In the genomic region with DNA sequence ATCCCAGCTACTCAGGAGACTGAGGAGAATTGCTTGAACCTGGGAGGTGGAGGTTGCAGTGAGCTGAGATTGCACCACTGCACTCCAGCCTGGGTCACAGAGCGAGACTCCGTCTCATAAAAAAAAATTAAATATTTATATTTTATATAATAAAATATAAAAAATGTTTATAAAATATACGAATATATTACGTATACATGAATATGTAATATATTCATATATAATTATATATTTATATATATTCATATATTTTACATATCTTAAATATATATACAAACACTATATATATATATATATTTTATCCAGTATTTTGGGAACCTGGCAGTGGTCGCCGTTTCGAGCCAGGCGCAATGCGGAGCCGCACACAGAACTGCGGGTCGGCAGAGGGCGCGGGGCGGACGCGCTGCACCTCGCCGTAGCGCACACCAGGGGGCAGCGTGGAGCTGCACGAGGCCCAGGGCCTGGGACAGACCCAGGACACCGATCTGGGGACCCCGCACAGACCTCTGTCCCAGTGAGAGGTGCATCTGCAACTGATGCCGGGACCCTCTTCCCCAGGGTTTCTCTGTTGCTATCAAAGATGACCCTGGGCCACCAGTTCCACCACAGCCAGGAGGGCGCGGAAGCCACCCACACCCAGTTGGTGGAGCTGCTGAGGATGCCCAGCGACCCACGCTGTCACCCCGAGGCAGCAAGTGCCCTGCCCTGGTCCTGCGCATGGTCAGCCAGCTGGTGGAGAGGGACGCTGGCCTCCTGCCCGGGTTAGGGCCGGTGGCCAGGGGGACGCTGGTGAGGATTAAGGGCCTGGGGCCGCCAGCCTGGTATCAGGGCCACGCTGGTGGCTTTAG, we compare ENCODE assay signal across 8 cellular contexts. TPM values are rescaled to one million over a fixed set of nuclear protein-coding genes. Genes with fewer than 3 reads are reported as not detected.
A peak's percentile ranks its signal among the peaks of the same experiment; 100 is the strongest.
DNase-seq lines count a peak whose midpoint lies in the region; ATAC-seq and FAIRE-seq lines count a peak whose summit lies in the region.

No MANE protein-coding gene starts in this region.

- no peaks in the 10 kb centered on the region for H3K36me3 ChIP-seq in H7 (replicated peaks; ENCODE audit: control insufficient read depth, insufficient read depth, low read length)
- no peaks in the 10 kb centered on the region for H3K36me3 ChIP-seq in small intestine (ENCODE audit: control insufficient read depth in 2 of 2, insufficient read depth in 2 of 2, low read length in 2 of 2)

- intact Hi-C loops in left cardiac atrium (cut with DNase I), result loop anchor here in 1 of 2 donors (10.0 kb wide), 1 partner anchor 87 kb away; a partner anchor contains a TSS

- H3K27ac ChIP-seq in small intestine (ENCODE audit: low read depth in 1 of 2, low read length in 1 of 2), result no peak overlapping the region

- H3K4me3 ChIP-seq in H7 (ENCODE audit: insufficient read depth, low read depth, low read length) (no peak overlapping the region), small intestine (ENCODE audit: low read depth in 1 of 2, low read length in 2 of 2) (no peak overlapping the region)

- WGBS in small intestine, 3 donors, result 31 to 36% (median 35%) methylated on average over 35 to 37 of the region's 37 CpGs

- peak; percentile 47 for DNase-seq in ELR (ENCODE audit: low read depth)
- DNase-seq in H7, result peak; percentile 96
- no peak for DNase-seq in RCC 7860 (ENCODE audit: low spot score)
- DNase-seq in activated naive CD4-positive, alpha-beta T cell treated with anti-CD3 and anti-CD28 coated beads, Interleukin-2, amount 50 U/mL, for 16 hours, result peak; percentile 68
- peak; percentile 64 for DNase-seq in left cardiac atrium
- peak; percentile 15 for DNase-seq in small intestine
- DNase-seq in NCI-H345 (lab: John Stamatoyannopoulos, UW), result no peak
- no peak for DNase-seq in GF-D8 (lab: John Stamatoyannopoulos, UW)

- H3K9me3 ChIP-seq in small intestine (ENCODE audit: control insufficient read depth, low read depth), result no peaks in the 10 kb centered on the region

- no peaks in the 10 kb centered on the region for H3K27me3 ChIP-seq in H7 (ENCODE audit: control insufficient read depth, insufficient read depth, low read length)
- no peaks in the 10 kb centered on the region for H3K27me3 ChIP-seq in small intestine (ENCODE audit: control insufficient read depth in 2 of 2, insufficient read depth in 2 of 2, low read length in 2 of 2)

- no peaks in the 10 kb centered on the region for H3K4me1 ChIP-seq in small intestine (ENCODE audit: control insufficient read depth in 2 of 2, insufficient read depth in 1 of 2, low read depth in 1 of 2, low read length in 1 of 2)

- ATAC-seq in left cardiac atrium, result peak; percentile 65 to 71

- peak; percentile 57 for FAIRE-seq in RCC 7860 (lab: Jason Lieb, UNC)
- FAIRE-seq in small intestine (lab: Jason Lieb, UNC), result no peak

RNA-seq across cellular contexts. Expression of a gene that starts 22.7 kb away (rescaled TPM):
- total RNA-seq in H7 (2014; rRNA removed; shearing (Covaris generic)), result 22.4 and 25.6 TPM in 2 replicates
- total RNA-seq in left cardiac atrium, result 10 to 100 TPM; 14.0 to 18.8 TPM
- 100 to 1,000 TPM in 1 of 3 donors, 10 to 100 TPM in 2; 42.3 to 116 (median 86.1) TPM for polyA plus RNA-seq in small intestine

Comparison
In these comparisons a context has a peak if more than half of its experiments do, and no peak if none do; other contexts are left out.
1. DNase-seq: peak in ELR (single experiment), H7 (single experiment), activated naive CD4-positive, alpha-beta T cell treated with anti-CD3 and anti-CD28 coated beads, Interleukin-2, amount 50 U/mL, for 16 hours (single experiment), left cardiac atrium (single experiment) and small intestine (single experiment); none in RCC 7860 (single experiment), NCI-H345 (single experiment) and GF-D8 (single experiment).